ENCODE assay signal across 9 cellular contexts in genomic region chr20:44886828-44887227, GRCh38. TPM values are rescaled to one million over a fixed set of nuclear protein-coding genes. Genes with fewer than 3 reads are reported as not detected.
A peak's percentile ranks its signal among the peaks of the same experiment; 100 is the strongest.
DNase-seq lines count a peak whose midpoint lies in the region; ATAC-seq, FAIRE-seq and TF ChIP-seq lines count a peak whose summit lies in the region.
"Had no signal": no experiment of that assay in that cellular context is flagged by ENCODE, and none has a peak within 500 bp of the region (broad histone marks: within the 10 kb centered on the region; RNA-seq: fewer than 3 reads in every experiment).

No MANE protein-coding gene starts in this region.

- no peak for ATAC-seq in activated naive CD8-positive, alpha-beta T cell treated with anti-CD3 and anti-CD28 coated beads, Interleukin-2, amount 50 U/mL, for 24 hours
- no peak for ATAC-seq in GM18511 (IDR thresholded peaks at IDR 0.05; ENCODE audit: unreplicated experiment)

- no peak overlapping the region for H3K27ac ChIP-seq in kidney (ENCODE audit: low read depth in 2 of 2, low read length in 2 of 2)
- H3K27ac ChIP-seq in substantia nigra (ENCODE audit: low read depth, low read length, poor library complexity, severe bottlenecking) = peak overlapping the region; percentile 3

- peak overlapping the region; percentile 97 for H3K4me3 Mint-ChIP-seq in activated CD4-positive, alpha-beta T cell treated with anti-CD3 and anti-CD28 coated beads, Interleukin-2, amount 10 ng/mL, durations not matched to agents 24 days and 14 days
- H3K4me3 Mint-ChIP-seq in activated naive CD8-positive, alpha-beta T cell treated with anti-CD3 and anti-CD28 coated beads, Interleukin-2, amount 50 U/mL, for 24 hours = peak overlapping the region; percentile 95

- no peaks in the 10 kb centered on the region for H3K9me3 ChIP-seq in kidney (ENCODE audit: control insufficient read depth in 1 of 2, low read length in 2 of 2)

- TF ChIP-seq CTCF in kidney (IDR thresholded peaks at IDR 0.05; ENCODE audit: borderline replicate concordance, extremely low read depth, insufficient read depth) (no peak), GM13976 (IDR thresholded peaks at IDR 0.05; ENCODE audit: borderline replicate concordance, control extremely low read depth, extremely low read depth, insufficient read depth, missing control alignments) (no peak)

- no peaks in the 10 kb centered on the region for H3K9me3 Mint-ChIP-seq in activated CD4-positive, alpha-beta T cell treated with anti-CD3 and anti-CD28 coated beads, Interleukin-2, amount 10 ng/mL, durations not matched to agents 24 days and 14 days
- H3K9me3 Mint-ChIP-seq in activated naive CD8-positive, alpha-beta T cell treated with anti-CD3 and anti-CD28 coated beads, Interleukin-2, amount 50 U/mL, for 24 hours = no peaks in the 10 kb centered on the region

- in situ Hi-C loops in GM13976 (cut with MboI; ENCODE audit: low sequenced_read_pairs, unreplicated experiment) = no loop called here

- no peak for DNase-seq in activated CD4-positive, alpha-beta T cell treated with anti-CD3 and anti-CD28 coated beads, Interleukin-2, amount 10 ng/mL, durations not matched to agents 24 days and 14 days
- DNase-seq in activated CD4-positive, alpha-beta T cell treated with anti-CD3 and anti-CD28 coated beads, Interleukin-2, amount 50 U/mL, for 48 hours = no peak
- DNase-seq in activated naive CD8-positive, alpha-beta T cell treated with anti-CD3 and anti-CD28 coated beads, Interleukin-2, amount 50 U/mL, for 24 hours = no peak
- DNase-seq in kidney (no peak), substantia nigra (lab: John Stamatoyannopoulos, UW) (no peak), NCI-H2029 (lab: John Stamatoyannopoulos, UW) (no peak), GM13976 (ENCODE audit: low spot score) (no peak)
- DNase-seq: activated CD4-positive, alpha-beta T cell treated with anti-CD3 and anti-CD28 coated beads, Interleukin-2, amount 50 U/mL, for 4 hours had no signal

- peak overlapping the region; percentile 80 to 91 for H3K4me3 ChIP-seq in kidney (ENCODE audit: low read length in 2 of 2)

- intact Hi-C loops in activated CD4-positive, alpha-beta T cell treated with anti-CD3 and anti-CD28 coated beads, Interleukin-2, amount 10 ng/mL, durations not matched to agents 24 days and 14 days (cut with micrococcal nuclease) = loop anchor here (1.0 to 10.0 kb wide), 4 partner anchors 23 to 362 kb away; partner anchors contain the start of genes KCNK15, PABPC1L, SERINC3 and STK4
- intact Hi-C loops in kidney (cut with DNase I) = no loop called here

- peaks cover 10 to 18% of the 10 kb centered on the region in 2 donors for H3K4me1 ChIP-seq in kidney (ENCODE audit: control insufficient read depth in 1 of 2, insufficient read depth in 1 of 2, low read depth in 1 of 2, low read length in 2 of 2)

- H3K4me1 Mint-ChIP-seq in activated CD4-positive, alpha-beta T cell treated with anti-CD3 and anti-CD28 coated beads, Interleukin-2, amount 10 ng/mL, durations not matched to agents 24 days and 14 days = peaks cover 54% of the 10 kb centered on the region
- peaks cover 70% of the 10 kb centered on the region for H3K4me1 Mint-ChIP-seq in activated naive CD8-positive, alpha-beta T cell treated with anti-CD3 and anti-CD28 coated beads, Interleukin-2, amount 50 U/mL, for 24 hours

- H3K9ac ChIP-seq in kidney (ENCODE audit: low read length in 2 of 2) = peak overlapping the region; percentile 71 to 85

- H3K36me3 ChIP-seq in kidney (ENCODE audit: control insufficient read depth in 1 of 2, insufficient read depth in 2 of 2, low read length in 2 of 2) = no peaks in the 10 kb centered on the region

- FAIRE-seq in kidney (lab: Jason Lieb, UNC) = no peak

- peak overlapping the region; percentile 94 for H3K27ac Mint-ChIP-seq in activated CD4-positive, alpha-beta T cell treated with anti-CD3 and anti-CD28 coated beads, Interleukin-2, amount 10 ng/mL, durations not matched to agents 24 days and 14 days
- peak overlapping the region; percentile 93 for H3K27ac Mint-ChIP-seq in activated naive CD8-positive, alpha-beta T cell treated with anti-CD3 and anti-CD28 coated beads, Interleukin-2, amount 50 U/mL, for 24 hours

- peaks cover 25% of the 10 kb centered on the region for H3K36me3 Mint-ChIP-seq in activated CD4-positive, alpha-beta T cell treated with anti-CD3 and anti-CD28 coated beads, Interleukin-2, amount 10 ng/mL, durations not matched to agents 24 days and 14 days (ENCODE audit: low read depth)
- H3K36me3 Mint-ChIP-seq in activated naive CD8-positive, alpha-beta T cell treated with anti-CD3 and anti-CD28 coated beads, Interleukin-2, amount 50 U/mL, for 24 hours (ENCODE audit: low read depth) = peaks cover 33% of the 10 kb centered on the region

- H3K27me3 Mint-ChIP-seq in activated CD4-positive, alpha-beta T cell treated with anti-CD3 and anti-CD28 coated beads, Interleukin-2, amount 10 ng/mL, durations not matched to agents 24 days and 14 days = no peaks in the 10 kb centered on the region
- no peaks in the 10 kb centered on the region for H3K27me3 Mint-ChIP-seq in activated naive CD8-positive, alpha-beta T cell treated with anti-CD3 and anti-CD28 coated beads, Interleukin-2, amount 50 U/mL, for 24 hours

RNA-seq across cellular contexts. Expression of gene YWHAB, which starts 1.3 kb away (rescaled TPM):
- 241 and 243 TPM in 2 replicates for total RNA-seq in activated CD4-positive, alpha-beta T cell treated with anti-CD3 and anti-CD28 coated beads, Interleukin-2, amount 10 ng/mL, durations not matched to agents 24 days and 14 days
- total RNA-seq in kidney = 216 TPM
- polyA plus RNA-seq in kidney (ENCODE audit: insufficient read depth, low read depth, low replicate concordance) = 156 TPM

RNA-seq across cellular contexts. Expression of gene PABPC1L, which starts 23.0 kb away (rescaled TPM):
- total RNA-seq in activated CD4-positive, alpha-beta T cell treated with anti-CD3 and anti-CD28 coated beads, Interleukin-2, amount 10 ng/mL, durations not matched to agents 24 days and 14 days = 96.9 and 103 TPM in 2 replicates
- total RNA-seq in kidney = 48.6 TPM
- 24.4 TPM for polyA plus RNA-seq in kidney (ENCODE audit: insufficient read depth, low read depth, low replicate concordance)
